Comparison of ENCODE assay signal across 8 cellular contexts in genomic region chr3:52056968-52057805, GRCh38. TPM values are rescaled to one million over a fixed set of nuclear protein-coding genes. Genes with fewer than 3 reads are reported as not detected.
A peak's percentile ranks its signal among the peaks of the same experiment; 100 is the strongest.
DNase-seq lines count a peak whose midpoint lies in the region; ATAC-seq and TF ChIP-seq lines count a peak whose summit lies in the region.

No MANE protein-coding gene starts in this region.

- peaks cover 6% of the 10 kb centered on the region; the same call in 1 of the 2 replicates for H3K4me1 ChIP-seq in PC-9 (replicated peaks; ENCODE audit: insufficient read depth)

- peak; percentile 71 for ATAC-seq in GM21723 (IDR thresholded peaks at IDR 0.05; ENCODE audit: unreplicated experiment)
- ATAC-seq in activated T-cell treated with anti-CD3 and anti-CD28 coated beads, Interleukin-2, amount 50 U/mL, for 4 hours: peak; percentile 76 to 83

- CTCF ChIA-PET in PC-9 (lab: Charles Lee): interaction anchor here (0.5 to 1.6 kb wide), 2 partner anchors 116 to 124 kb away, joined by 3 read pairs; partner anchors contain the start of gene RRP9

- H3K4me1 Mint-ChIP-seq in activated T-cell treated with anti-CD3 and anti-CD28 coated beads, Interleukin-2, amount 50 U/mL, for 4 hours (ENCODE audit: low read depth): peaks cover 34% of the 10 kb centered on the region

- H2AFZ ChIP-seq in PC-9: peak overlapping the region; percentile 87

- H3K27me3 Mint-ChIP-seq in activated T-cell treated with anti-CD3 and anti-CD28 coated beads, Interleukin-2, amount 50 U/mL, for 4 hours (ENCODE audit: low read depth): no peaks in the 10 kb centered on the region

- H3K36me3 Mint-ChIP-seq in activated T-cell treated with anti-CD3 and anti-CD28 coated beads, Interleukin-2, amount 50 U/mL, for 4 hours (ENCODE audit: insufficient read depth): peaks cover 8% of the 10 kb centered on the region

- TF ChIP-seq POLR2A in erythroblast (IDR thresholded peaks at IDR 0.05; ENCODE audit: low read length): peak; percentile 32

- H3K27me3 ChIP-seq in PC-9 (ENCODE audit: insufficient read depth, low read depth): no peaks in the 10 kb centered on the region

- peak overlapping the region; percentile 86 for H3K4me3 Mint-ChIP-seq in activated T-cell treated with anti-CD3 and anti-CD28 coated beads, Interleukin-2, amount 50 U/mL, for 4 hours

- H3K36me3 ChIP-seq in PC-9 (ENCODE audit: low read depth): no peaks in the 10 kb centered on the region

- peak overlapping the region; percentile 72 for H3K4me3 ChIP-seq in PC-9

- POLR2A ChIA-PET in PC-9 (lab: Charles Lee; ENCODE audit: unreplicated experiment): interaction anchor here (0.5 to 0.6 kb wide), 3 partner anchors 11 to 193 kb away, joined by 4 to 20 read pairs (median 6); no protein-coding TSS in a partner anchor

- no peaks in the 10 kb centered on the region for H3K9me3 ChIP-seq in PC-9 (ENCODE audit: insufficient read depth, low read depth)

- H3F3A ChIP-seq in PC-9 (ENCODE audit: insufficient read depth, low read depth): no peaks in the 10 kb centered on the region; the same call in 1 of the 2 replicates

- H3K79me2 ChIP-seq in PC-9 (ENCODE audit: low read depth): peaks cover 13% of the 10 kb centered on the region

- no peak for TF ChIP-seq CTCF in PC-9 (conservative IDR thresholded peaks at IDR 0.05)

- H3K27ac ChIP-seq in PC-9: no peak overlapping the region

- intact Hi-C loops in PC-9 (cut with micrococcal nuclease; ENCODE audit: unreplicated experiment): loop anchor here (1.0 to 2.0 kb wide), 4 partner anchors 42 to 114 kb away; partner anchors contain the start of gene PARP3

- in situ Hi-C loops in KBM-7 (cut with MboI; ENCODE audit: low pct_unique_long_range_greater_than_20kb, low sequenced_read_pairs): no loop called here

- no peaks in the 10 kb centered on the region for H3K9me3 Mint-ChIP-seq in activated T-cell treated with anti-CD3 and anti-CD28 coated beads, Interleukin-2, amount 50 U/mL, for 4 hours

- H3K9me2 ChIP-seq in PC-9 (ENCODE audit: insufficient read depth): no peaks in the 10 kb centered on the region

- DNase-seq in DMS53 treated with DMSO at 0.1 percent for 48 hours (lab: John Stamatoyannopoulos, UW; ENCODE audit: unreplicated experiment) (peak; percentile 66), KBM-7 (peak; percentile 100), PC-9 (peak; percentile 93 to 98), erythroblast (lab: John Stamatoyannopoulos, UW) (peak; percentile 98 to 99), mucosa of gallbladder (ENCODE audit: low spot score) (peak; percentile 100)
- DNase-seq in activated T-cell treated with anti-CD3 and anti-CD28 coated beads, Interleukin-2, amount 50 U/mL, for 4 hours: peak; percentile 99
- peak; percentile 99 for DNase-seq in stimulated activated CD8-positive, alpha-beta memory T cell treated with anti-CD3 and anti-CD28 coated beads, Interleukin-4, amount 100 ng/mL, for 24 hours (ENCODE audit: low read depth)

- H4K20me1 ChIP-seq in PC-9 (ENCODE audit: insufficient read depth): no peaks in the 10 kb centered on the region

- no TSS peak for BruUV-seq in PC-9 (replicated peaks; lab: Mats Ljungman, UMichigan)

- peak overlapping the region; percentile 96 for H3K4me2 ChIP-seq in PC-9

RNA-seq across cellular contexts. Expression of gene DUSP7, which starts 0.8 kb away (rescaled TPM):
- total RNA-seq in PC-9 (2021) (9.4 and 9.5 TPM in 2 replicates), mucosa of gallbladder (20.4 TPM)
- 10 to 100 TPM; 33.4 to 43.6 (median 38.1) TPM for total RNA-seq in activated T-cell treated with anti-CD3 and anti-CD28 coated beads, Interleukin-2, amount 50 U/mL, for 4 hours
